Comparison of ENCODE assay signal across 33 cellular contexts in genomic region chr1:76832521-76832920, GRCh38. TPM values are rescaled to one million over a fixed set of nuclear protein-coding genes. Genes with fewer than 3 reads are reported as not detected.
"Had no signal": no experiment of that assay in that cellular context is flagged by ENCODE, and none has a peak within 500 bp of the region (broad histone marks: within the 10 kb centered on the region; RNA-seq: fewer than 3 reads in every experiment).

No MANE protein-coding gene starts in this region.

- H3K27ac Mint-ChIP-seq: activated CD4-positive, alpha-beta T cell treated with anti-CD3 and anti-CD28 coated beads for 36 hours; activated CD4-positive, alpha-beta T cell treated with anti-CD3 and anti-CD28 coated beads, Interleukin-2, amount 10 ng/mL, durations not matched to agents 7 days and 5 days; activated CD8-positive, alpha-beta T cell treated with anti-CD3 and anti-CD28 coated beads, Interleukin-2, amount 10 ng/mL, durations not matched to agents 7 days and 5 days; activated naive CD4-positive, alpha-beta T cell treated with anti-CD3 and anti-CD28 coated beads, Interleukin-2, amount 50 U/mL, for 24 hours; activated T-cell treated with anti-CD3 and anti-CD28 coated beads, Interleukin-2, amount 50 U/mL, for 24 hours; activated T-helper 2 cell treated with anti-CD3 and anti-CD28 coated beads, Interferon-gamma antibody, Interleukin-2, Interleukin-4, amounts not matched to agents 10 μg/mL and 5 μg/mL and 100 μg/mL, durations not matched to agents 14 hours and 24 hours and 36 hours; brain; T-helper 1 cell treated with Interleukin-12 subunit alpha and Interleukin-12 subunit beta and Interleukin-4 antibody, amounts not matched to agents 30 μg/mL and 1 μg/mL, for 36 hours; T-helper 2 cell treated with Interferon-gamma antibody and Interleukin-4, amounts not matched to agents 5 μg/mL and 100 μg/mL, for 36 hours; WTC11 had no signal

- H3K4me3 Mint-ChIP-seq: activated CD4-positive, alpha-beta T cell treated with anti-CD3 and anti-CD28 coated beads for 36 hours; activated CD4-positive, alpha-beta T cell treated with anti-CD3 and anti-CD28 coated beads, Interleukin-2, amount 10 ng/mL, durations not matched to agents 7 days and 5 days; activated CD8-positive, alpha-beta T cell treated with anti-CD3 and anti-CD28 coated beads, Interleukin-2, amount 10 ng/mL, durations not matched to agents 7 days and 5 days; activated naive CD4-positive, alpha-beta T cell treated with anti-CD3 and anti-CD28 coated beads, Interleukin-2, amount 50 U/mL, for 24 hours; activated T-cell treated with anti-CD3 and anti-CD28 coated beads, Interleukin-2, amount 50 U/mL, for 24 hours; brain; T-helper 1 cell treated with Interleukin-12 subunit alpha and Interleukin-12 subunit beta and Interleukin-4 antibody, amounts not matched to agents 30 μg/mL and 1 μg/mL, for 36 hours; T-helper 2 cell treated with Interferon-gamma antibody and Interleukin-4, amounts not matched to agents 5 μg/mL and 100 μg/mL, for 36 hours; WTC11 had no signal

- H3K27me3 Mint-ChIP-seq: activated T-cell treated with anti-CD3 and anti-CD28 coated beads, Interleukin-2, amount 50 U/mL, for 24 hours had no signal

- ATAC-seq: activated CD4-positive, alpha-beta T cell treated with anti-CD3 and anti-CD28 coated beads for 36 hours; activated CD4-positive, CD25-positive, alpha-beta regulatory T cell treated with anti-CD3 and anti-CD28 coated beads, Interleukin-2, amount 50 U/mL, for 24 hours; activated CD8-positive, alpha-beta T cell treated with anti-CD3 and anti-CD28 coated beads, Interleukin-2, amount 10 ng/mL, durations not matched to agents 7 days and 5 days; K562; WTC11 had no signal

- H3K4me1 ChIP-seq: adrenal gland had no signal

- H3K36me3 Mint-ChIP-seq: activated naive CD4-positive, alpha-beta T cell treated with anti-CD3 and anti-CD28 coated beads, Interleukin-2, amount 50 U/mL, for 24 hours; brain; WTC11 had no signal

- H3K27ac ChIP-seq: adrenal gland, PC-9, SK-N-MC had no signal

- H3K4me1 Mint-ChIP-seq: WTC11 had no signal

- H3K9me3 ChIP-seq: adrenal gland, MG63 had no signal

- H3K4me3 ChIP-seq: adrenal gland, K562, MG63, PC-9, SK-N-MC had no signal

- H3K27me3 ChIP-seq: adrenal gland, MG63 had no signal

- H3K9me3 Mint-ChIP-seq: activated CD4-positive, alpha-beta T cell treated with anti-CD3 and anti-CD28 coated beads, Interleukin-2, amount 10 ng/mL, durations not matched to agents 7 days and 5 days; activated naive CD4-positive, alpha-beta T cell treated with anti-CD3 and anti-CD28 coated beads, Interleukin-2, amount 50 U/mL, for 24 hours; activated T-cell treated with anti-CD3 and anti-CD28 coated beads, Interleukin-2, amount 50 U/mL, for 24 hours; activated T-helper 2 cell treated with anti-CD3 and anti-CD28 coated beads, Interferon-gamma antibody, Interleukin-2, Interleukin-4, amounts not matched to agents 10 μg/mL and 5 μg/mL and 100 μg/mL, durations not matched to agents 14 hours and 24 hours and 36 hours; T-helper 1 cell treated with Interleukin-12 subunit alpha and Interleukin-12 subunit beta and Interleukin-4 antibody, amounts not matched to agents 30 μg/mL and 1 μg/mL, for 36 hours; T-helper 2 cell treated with Interferon-gamma antibody and Interleukin-4, amounts not matched to agents 5 μg/mL and 100 μg/mL, for 36 hours had no signal

- H3K36me3 ChIP-seq: adrenal gland, MG63 had no signal

- DNase-seq: activated CD4-positive, alpha-beta T cell treated with anti-CD3 and anti-CD28 coated beads for 36 hours; activated CD4-positive, alpha-beta T cell treated with anti-CD3 and anti-CD28 coated beads, Interleukin-2, amount 10 ng/mL, durations not matched to agents 7 days and 5 days; activated CD4-positive, alpha-beta T cell treated with anti-CD3 and anti-CD28 coated beads, Interleukin-2, amount 50 U/mL, for 48 hours; activated CD8-positive, alpha-beta T cell treated with anti-CD3 and anti-CD28 coated beads, Interleukin-2, amount 10 ng/mL, durations not matched to agents 7 days and 5 days; activated gamma-delta T cell; activated naive CD4-positive, alpha-beta T cell treated with Interleukin-2 at 50 U/mL for 16 hours; activated T-cell treated with anti-CD3 and anti-CD28 coated beads, Interleukin-2, amount 50 U/mL, for 24 hours; adrenal gland; central memory CD4-positive, alpha-beta T cell; IMR-90; Karpas-422; MG63; NCI-H1092; NCI-H1436 treated with DMSO at 0.1 percent for 48 hours; NCI-H1694 treated with DMSO at 0.1 percent for 48 hours; NCI-H2029; NCI-H345; NCI-H510A; NCI-H526; NCI-H748 treated with DMSO at 0.1 percent for 48 hours; NK-92 treated with Interleukin-12 subunit alpha and Interleukin-12 subunit beta, amount 100 ng/mL, for 24 hours; PC-9; Right ventricle myocardium superior had no signal

RNA-seq across cellular contexts. Expression of gene ST6GALNAC5, which starts 34.8 kb away (rescaled TPM):
- total RNA-seq: activated CD4-positive, alpha-beta T cell treated with anti-CD3 and anti-CD28 coated beads for 36 hours; activated CD4-positive, alpha-beta T cell treated with anti-CD3 and anti-CD28 coated beads, Interleukin-2, amount 10 ng/mL, durations not matched to agents 7 days and 5 days; activated CD8-positive, alpha-beta T cell treated with anti-CD3 and anti-CD28 coated beads, Interleukin-2, amount 10 ng/mL, durations not matched to agents 7 days and 5 days; activated T-helper 2 cell treated with anti-CD3 and anti-CD28 coated beads, Interferon-gamma antibody, Interleukin-2, Interleukin-4, amounts not matched to agents 10 μg/mL and 5 μg/mL and 100 μg/mL, durations not matched to agents 14 hours and 24 hours and 36 hours; OCI-LY7 had no signal
